ENCODE assay signal across 24 cellular contexts in genomic region chr18:6859676-6860422, GRCh38.
A peak's percentile ranks its signal among the peaks of the same experiment; 100 is the strongest.
DNase-seq lines count a peak whose midpoint lies in the region; ATAC-seq, FAIRE-seq and TF ChIP-seq lines count a peak whose summit lies in the region.
"Had no signal": no experiment of that assay in that cellular context is flagged by ENCODE, and none has a peak within 500 bp of the region (broad histone marks: within the 10 kb centered on the region; RNA-seq: fewer than 3 reads in every experiment).

No MANE protein-coding gene starts in this region.

- ATAC-seq in HepG2 = no peak
- ATAC-seq in right lobe of liver = no peak
- no peak for ATAC-seq in GM18498 (IDR thresholded peaks at IDR 0.05; ENCODE audit: unreplicated experiment)
- no peak for ATAC-seq in HG02970 (IDR thresholded peaks at IDR 0.05; ENCODE audit: low FRiP score, unreplicated experiment)
- ATAC-seq: GM12878, GM23338, HCT116 had no signal

- H3K27me3 ChIP-seq in HepG2 (ENCODE audit: control insufficient read depth in 1 of 2, insufficient read depth in 2 of 2, low read length in 2 of 2) = peaks cover 1 to 10% of the 10 kb centered on the region in 2 experiments; a peak in 2 of 5 replicates
- H3K27me3 ChIP-seq in right lobe of liver = no peaks in the 10 kb centered on the region
- no peaks in the 10 kb centered on the region for H3K27me3 ChIP-seq in kidney epithelial cell (ENCODE audit: control insufficient read depth, insufficient read depth, low read length)
- H3K27me3 ChIP-seq in smooth muscle cell (ENCODE audit: low read depth) = no peaks in the 10 kb centered on the region
- H3K27me3 ChIP-seq: BLaER1 treated with 17β-estradiol and CSF1 and Interleukin-3, amounts not matched to agents 10 nM and 100 nM; MG63 had no signal

- CTCF ChIA-PET in HepG2 (lab: Yijun Ruan, JAX; ENCODE audit: low intra/inter-chr PET ratio, low total read pairs) = no interaction called here

- H3K4me1 ChIP-seq in HepG2 (ENCODE audit: insufficient read depth, low read length) = no peaks in the 10 kb centered on the region
- H3K4me1 ChIP-seq in right lobe of liver = no peaks in the 10 kb centered on the region
- no peaks in the 10 kb centered on the region for H3K4me1 ChIP-seq in smooth muscle cell (ENCODE audit: low read depth)
- H3K4me1 ChIP-seq: BLaER1 treated with 17β-estradiol and CSF1 and Interleukin-3, amounts not matched to agents 10 nM and 100 nM; Caco-2 had no signal

- H2AFZ ChIP-seq in HepG2 (ENCODE audit: low read length) = no peak overlapping the region
- no peak overlapping the region for H2AFZ ChIP-seq in smooth muscle cell (ENCODE audit: low read depth)
- H2AFZ ChIP-seq: GM23338, PC-9 had no signal

- POLR2A ChIA-PET in HepG2 (lab: Yijun Ruan, JAX) = no interaction called here

- BruUV-seq in HepG2 (replicated peaks; lab: Mats Ljungman, UMichigan) = no TSS peak

- no peak overlapping the region for H3K9ac ChIP-seq in HepG2 (ENCODE audit: insufficient read depth, low read depth, low read length)
- no peak overlapping the region for H3K9ac ChIP-seq in smooth muscle cell (ENCODE audit: low read depth)
- H3K9ac ChIP-seq: BLaER1 treated with 17β-estradiol and CSF1 and Interleukin-3, amounts not matched to agents 10 nM and 100 nM had no signal

- H3K36me3 ChIP-seq in HepG2 (replicated peaks in 1 of 2; ENCODE audit: control insufficient read depth in 1 of 2, insufficient read depth in 2 of 2, low read length in 2 of 2) = no peaks in the 10 kb centered on the region
- no peaks in the 10 kb centered on the region for H3K36me3 ChIP-seq in right lobe of liver
- H3K36me3 ChIP-seq in kidney epithelial cell (ENCODE audit: control insufficient read depth, insufficient read depth, low read length) = no peaks in the 10 kb centered on the region
- no peaks in the 10 kb centered on the region for H3K36me3 ChIP-seq in smooth muscle cell (ENCODE audit: low read depth)
- H3K36me3 ChIP-seq: BLaER1 treated with 17β-estradiol and CSF1 and Interleukin-3, amounts not matched to agents 10 nM and 100 nM; MG63 had no signal

- no peak for TF ChIP-seq EP300 in HepG2 (IDR thresholded peaks at IDR 0.05; ENCODE audit: low read depth in 2 of 2, low read length in 2 of 2)
- TF ChIP-seq EP300 in HepG2 (CRISPR knock-in tag; IDR thresholded peaks at IDR 0.05; ENCODE audit: borderline replicate concordance) = no peak

- H3K4me2 ChIP-seq in HepG2 (ENCODE audit: low read depth, low read length) (no peak overlapping the region), smooth muscle cell (no peak overlapping the region)
- H3K4me2 ChIP-seq: BLaER1 treated with 17β-estradiol and CSF1 and Interleukin-3, amounts not matched to agents 10 nM and 100 nM; GM23338; PC-9 had no signal

- in situ Hi-C loops in HepG2 (cut with HindIII; ENCODE audit: extremely low pct_ligation_motif_present, low pct_unique_long_range_greater_than_20kb) = no loop called here

- no peak overlapping the region for H3K4me3 ChIP-seq in HepG2 (replicated peaks in 1 of 3; ENCODE audit: insufficient read depth in 1 of 3, low read depth in 2 of 3, low read length in 3 of 3)
- no peak overlapping the region for H3K4me3 ChIP-seq in right lobe of liver
- no peak overlapping the region for H3K4me3 ChIP-seq in kidney epithelial cell (ENCODE audit: low read depth, low read length)
- H3K4me3 ChIP-seq in smooth muscle cell = no peak overlapping the region
- H3K4me3 ChIP-seq: BLaER1 treated with 17β-estradiol and CSF1 and Interleukin-3, amounts not matched to agents 10 nM and 100 nM; GM12878; GM23338; MG63; PC-9 had no signal

- H3K79me2 ChIP-seq in HepG2 (ENCODE audit: insufficient read depth, low read length) (no peaks in the 10 kb centered on the region), smooth muscle cell (ENCODE audit: low read depth) (no peaks in the 10 kb centered on the region)

- intact Hi-C loops in HepG2 (cut with micrococcal nuclease; ENCODE audit: unreplicated experiment) (no loop called here), right lobe of liver (cut with DNase I) (no loop called here)

- WGBS in HepG2 (ENCODE audit: low lambda C conversion rate) = 11% methylated on average over 4 of the region's 4 CpGs
- WGBS in right lobe of liver (ENCODE audit: insufficient coverage, low coverage, low lambda C conversion rate, missing lambda C conversion rate) = 61% methylated on average over 4 of the region's 4 CpGs
- WGBS in smooth muscle cell (ENCODE audit: low lambda C conversion rate) = 58% methylated on average over 4 of the region's 4 CpGs

- H3K9me3 ChIP-seq in HepG2 (ENCODE audit: low read length) (no peaks in the 10 kb centered on the region), right lobe of liver (no peaks in the 10 kb centered on the region), smooth muscle cell (replicated peaks; ENCODE audit: low read depth) (no peaks in the 10 kb centered on the region)
- H3K9me3 ChIP-seq: Caco-2, MG63 had no signal

- H4K20me1 ChIP-seq in HepG2 (ENCODE audit: insufficient read depth, low read length) = no peaks in the 10 kb centered on the region
- H4K20me1 ChIP-seq in smooth muscle cell (ENCODE audit: low read depth) = no peaks in the 10 kb centered on the region
- H4K20me1 ChIP-seq: BLaER1 treated with 17β-estradiol and CSF1 and Interleukin-3, amounts not matched to agents 10 nM and 100 nM had no signal

- no peak for DNase-seq in HepG2 (ENCODE audit: low spot score)
- no peak for DNase-seq in right lobe of liver
- DNase-seq in amniotic epithelial cell (ENCODE audit: low read depth) = peak; percentile 33
- peak; percentile 63 for DNase-seq in kidney epithelial cell (ENCODE audit: low read depth)
- DNase-seq in smooth muscle cell (lab: John Stamatoyannopoulos, UW; ENCODE audit: unreplicated experiment) = no peak
- no peak for DNase-seq in GOT3 (lab: John Stamatoyannopoulos, UW)
- DNase-seq: Caco-2; CD4-positive, alpha-beta memory T cell; DND-41; Kasumi-1; MG63; NCI-H1417; NCI-H1694 treated with DMSO at 0.1 percent for 48 hours; NCI-H2081 treated with DMSO at 0.1 percent for 48 hours; NCI-H2171 treated with DMSO at 0.1 percent for 48 hours; NCI-H526; PC-9 had no signal

- H3F3A ChIP-seq in smooth muscle cell (ENCODE audit: low read depth) = no peaks in the 10 kb centered on the region

- no peak for TF ChIP-seq POLR2A in HepG2 (IDR thresholded peaks at IDR 0.05; ENCODE audit: insufficient read depth in 1 of 2, low read depth in 2 of 2, low read length in 2 of 2)
- no peak for TF ChIP-seq POLR2A in right lobe of liver (IDR thresholded peaks at IDR 0.05)

- H3K27ac ChIP-seq in HepG2 (ENCODE audit: extremely low read length, insufficient read depth, low read length) = no peak overlapping the region
- H3K27ac ChIP-seq in right lobe of liver = no peak overlapping the region
- H3K27ac ChIP-seq in smooth muscle cell (ENCODE audit: low read depth) = peak overlapping the region; percentile 44
- H3K27ac ChIP-seq: 22Rv1; BLaER1 treated with 17β-estradiol and CSF1 and Interleukin-3, amounts not matched to agents 10 nM and 100 nM; PC-9 had no signal

- no peak for FAIRE-seq in HepG2 (lab: Jason Lieb, UNC)
- FAIRE-seq: GM12878 had no signal

- no peak for TF ChIP-seq RAD21 in HepG2 (CRISPR knock-in tag; IDR thresholded peaks at IDR 0.05)

- TF ChIP-seq CTCF in HepG2 (CRISPR knock-in tag; IDR thresholded peaks at IDR 0.05) = no peak
- no peak for TF ChIP-seq CTCF in right lobe of liver (IDR thresholded peaks at IDR 0.05)
- no peak for TF ChIP-seq CTCF in kidney epithelial cell (IDR thresholded peaks at IDR 0.05; ENCODE audit: insufficient read depth, low read length, poor library complexity, severe bottlenecking)
- TF ChIP-seq CTCF in smooth muscle cell (IDR thresholded peaks at IDR 0.05; ENCODE audit: borderline replicate concordance, insufficient read depth, poor library complexity, severe bottlenecking) = no peak

TF ChIP-seq in HepG2, 621 proteins besides CTCF, POLR2A, EP300 and RAD21:
- TF ChIP-seq MAFK (conservative IDR thresholded peaks at IDR 0.05 in 1 of 2, IDR thresholded peaks at IDR 0.05 in 1 of 2; ENCODE audit: low read length in 2 of 2) (no peak), TOE1 (CRISPR knock-in tag; IDR thresholded peaks at IDR 0.05) (no peak), CREB1 (IDR thresholded peaks at IDR 0.05) (peak; percentile 62), CREB1 (CRISPR knock-in tag; IDR thresholded peaks at IDR 0.05) (no peak)

Comparison
In these comparisons a context has a peak if more than half of its experiments do, and no peak if none do; other contexts are left out.
1. DNase-seq: peak in amniotic epithelial cell (single experiment) and kidney epithelial cell (single experiment); none in HepG2 (single experiment), right lobe of liver (0 of 3), smooth muscle cell (single experiment) and GOT3 (single experiment).